ENCODE assay signal across 11 cellular contexts in genomic region chr5:161332343-161332742, GRCh38.
"Had no signal": no experiment of that assay in that cellular context is flagged by ENCODE, and none has a peak within 500 bp of the region (broad histone marks: within the 10 kb centered on the region; RNA-seq: fewer than 3 reads in every experiment).

No MANE protein-coding gene starts in this region.

- H3K27ac Mint-ChIP-seq: GM23338, H9, HFFc6 had no signal

- DNase-seq: GM23248, GOT3, H7, H9, HCEC 1CT, HFFc6 had no signal

- H3K4me1 ChIP-seq: HAP-1 had no signal

- H3K27ac ChIP-seq: GM23248 had no signal

- H3K4me2 ChIP-seq: GM23338 had no signal

- H3K4me3 Mint-ChIP-seq: GM23338, H9, HFFc6 had no signal

- FAIRE-seq: H1, H54 had no signal

- H3K9me3 Mint-ChIP-seq: GM23338, H9 had no signal

- H3K9me3 ChIP-seq: HAP-1 had no signal

- H3K9ac ChIP-seq: GM23248 had no signal

- H3K4me3 ChIP-seq: GM23248, GM23338, HAP-1 had no signal

- ATAC-seq: GM23338, HCT116 had no signal

- H2AFZ ChIP-seq: GM23248, GM23338 had no signal

- H3K36me3 ChIP-seq: HAP-1 had no signal
